ENCODE assay signal across 7 cellular contexts in genomic region chr10:73731588-73732375, GRCh38. TPM values are rescaled to one million over a fixed set of nuclear protein-coding genes. Genes with fewer than 3 reads are reported as not detected.
A peak's percentile ranks its signal among the peaks of the same experiment; 100 is the strongest.
DNase-seq lines count a peak whose midpoint lies in the region; ATAC-seq, FAIRE-seq and TF ChIP-seq lines count a peak whose summit lies in the region.
"Had no signal": no experiment of that assay in that cellular context is flagged by ENCODE, and none has a peak within 500 bp of the region (broad histone marks: within the 10 kb centered on the region; RNA-seq: fewer than 3 reads in every experiment).

No MANE protein-coding gene starts in this region.

- H4K20me1 ChIP-seq in astrocyte (ENCODE audit: insufficient read depth, low read length), result peaks cover 4% of the 10 kb centered on the region

- H3K36me3 ChIP-seq in astrocyte (ENCODE audit: insufficient read depth, low read length) (peaks cover 10% of the 10 kb centered on the region), neuron (ENCODE audit: insufficient read depth, low read length) (peaks cover 26% of the 10 kb centered on the region)

- H3K27me3 Mint-ChIP-seq in HFFc6 (ENCODE audit: insufficient read depth) (peaks cover 2% of the 10 kb centered on the region), astrocyte (ENCODE audit: low read depth, unreplicated experiment) (no peaks in the 10 kb centered on the region)

- H3K4me2 ChIP-seq in astrocyte (ENCODE audit: low read length), result peak overlapping the region; percentile 98

- DNase-seq in HFFc6 (no peak), astrocyte (ENCODE audit: low read depth) (no peak)
- DNase-seq in stimulated activated CD4-positive, alpha-beta T cell treated with anti-CD3 and anti-CD28 coated beads, Interleukin-2, amount 100 ng/mL, for 24 hours, result no peak

- peaks cover 44% of the 10 kb centered on the region for H3K79me2 ChIP-seq in astrocyte (ENCODE audit: insufficient read depth, low read length)

- H3K36me3 Mint-ChIP-seq in HFFc6 (ENCODE audit: low read depth) (peaks cover 4% of the 10 kb centered on the region), astrocyte (ENCODE audit: low read depth, unreplicated experiment) (no peaks in the 10 kb centered on the region)

- H3K4me1 Mint-ChIP-seq in HFFc6 (ENCODE audit: low read depth) (0 out of 2 replicates have a peak, but pooled peaks cover 4% of the 10 kb centered on the region), astrocyte (ENCODE audit: low read depth, unreplicated experiment) (peaks cover 2% of the 10 kb centered on the region)

- no peak for ATAC-seq in activated CD4-positive, CD25-positive, alpha-beta regulatory T cell treated with anti-CD3 and anti-CD28 coated beads, Interleukin-2, amount 50 U/mL, for 24 hours
- no peak for ATAC-seq in GM19023 (IDR thresholded peaks at IDR 0.05; ENCODE audit: unreplicated experiment)

- FAIRE-seq in astrocyte (lab: Jason Lieb, UNC), result no peak
- FAIRE-seq: islet of Langerhans had no signal

- H3K9ac ChIP-seq in astrocyte (ENCODE audit: low read length), result no peak overlapping the region

- H3K9me3 Mint-ChIP-seq in HFFc6 (no peaks in the 10 kb centered on the region), astrocyte (ENCODE audit: unreplicated experiment) (no peaks in the 10 kb centered on the region)

- peak overlapping the region; percentile 55 for H3K4me3 Mint-ChIP-seq in HFFc6
- peak overlapping the region; percentile 74 for H3K4me3 Mint-ChIP-seq in astrocyte (ENCODE audit: unreplicated experiment)

- no peak overlapping the region for H3K27ac ChIP-seq in astrocyte (ENCODE audit: low read depth, low read length)

- H3K4me3 ChIP-seq in astrocyte (ENCODE audit: insufficient read depth, low read depth, low read length) (no peak overlapping the region), neuron (ENCODE audit: low read length) (peak overlapping the region; percentile 12)

- no peak for TF ChIP-seq CTCF in HFFc6 (IDR thresholded peaks at IDR 0.05)
- no peak for TF ChIP-seq CTCF in astrocyte (IDR thresholded peaks at IDR 0.05; ENCODE audit: insufficient read depth, low read depth, low read length)

- H3K27me3 ChIP-seq in astrocyte (ENCODE audit: insufficient read depth, low read length) (no peaks in the 10 kb centered on the region), neuron (ENCODE audit: insufficient read depth, low read length) (no peaks in the 10 kb centered on the region)

- H3K9me3 ChIP-seq in astrocyte (ENCODE audit: insufficient read depth, low read depth, low read length) (no peaks in the 10 kb centered on the region), neuron (ENCODE audit: low read length) (no peaks in the 10 kb centered on the region)

- H3K27ac Mint-ChIP-seq in HFFc6 (peak overlapping the region; percentile 33; the same call in 1 of the 2 replicates), astrocyte (ENCODE audit: unreplicated experiment) (peak overlapping the region; percentile 20)

- H2AFZ ChIP-seq in astrocyte (ENCODE audit: low read depth, low read length) (no peak overlapping the region), neuron (ENCODE audit: low read depth, low read length) (no peak overlapping the region)

- H3K4me1 ChIP-seq in astrocyte (ENCODE audit: insufficient read depth, low read length) (peaks cover 6% of the 10 kb centered on the region), neuron (ENCODE audit: insufficient read depth, low read length) (peaks cover 9% of the 10 kb centered on the region)

RNA-seq across cellular contexts. Expression of gene SEC24C, which starts 12.4 kb away (rescaled TPM):
- total RNA-seq in HFFc6 (2021; fragmentation: NEBNext Ultra II Directional; extraction: Animal tissue kit (Norgen Biotek cat#: 25700)), result 100 to 1,000 TPM in 1 of 6 experiments, 10 to 100 TPM in 5; 90.8 to 108 (median 97.7) TPM
- 96.1 and 99.0 TPM in 2 replicates for total RNA-seq in astrocyte

RNA-seq across cellular contexts. Expression of gene AGAP5, which starts 33.9 kb away (rescaled TPM):
- total RNA-seq in HFFc6 (2021; fragmentation: NEBNext Ultra II Directional; extraction: Animal tissue kit (Norgen Biotek cat#: 25700)), result 1 to 10 TPM; 2.2 to 3.7 (median 2.8) TPM
- total RNA-seq in astrocyte, result 3.4 and 5.1 TPM in 2 replicates

RNA-seq across cellular contexts. Expression of gene CHCHD1, which starts 50.1 kb away (rescaled TPM):
- 10 to 100 TPM; 27.1 to 34.7 (median 30.6) TPM for total RNA-seq in HFFc6 (2021; fragmentation: NEBNext Ultra II Directional; extraction: Animal tissue kit (Norgen Biotek cat#: 25700))
- 24.0 and 25.3 TPM in 2 replicates for total RNA-seq in astrocyte

RNA-seq across cellular contexts. Expression of gene ZSWIM8, which starts 53.6 kb away (rescaled TPM):
- 10 to 100 TPM; 47.2 to 62.6 (median 55.3) TPM for total RNA-seq in HFFc6 (2021; fragmentation: NEBNext Ultra II Directional; extraction: Animal tissue kit (Norgen Biotek cat#: 25700))
- total RNA-seq in astrocyte, result 70.2 and 70.7 TPM in 2 replicates
